15 cellular contexts compared by ENCODE assay signal in the genomic region with DNA sequence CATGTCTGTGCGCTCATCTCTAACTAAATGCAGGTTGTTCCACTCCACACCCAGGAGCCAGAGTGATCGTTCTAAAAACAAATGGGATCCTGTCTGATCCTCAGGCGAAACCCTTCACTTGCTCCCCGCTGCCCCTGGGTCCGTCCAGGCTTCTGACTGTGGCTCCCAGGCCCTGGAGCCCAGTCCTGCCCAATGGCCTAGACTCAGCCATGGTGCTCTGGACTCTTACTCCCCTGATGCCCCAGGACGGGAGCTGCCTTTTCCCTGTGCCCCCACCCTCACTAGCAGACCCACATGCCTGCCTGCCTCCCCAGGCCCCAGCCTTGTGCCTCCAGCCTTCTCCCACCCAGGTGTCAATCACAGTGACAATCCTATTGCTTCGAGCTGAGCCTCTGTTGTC.
DNase-seq lines count a peak whose midpoint lies in the region; ATAC-seq and TF ChIP-seq lines count a peak whose summit lies in the region.
"Had no signal": no experiment of that assay in that cellular context is flagged by ENCODE, and none has a peak within 500 bp of the region (broad histone marks: within the 10 kb centered on the region; RNA-seq: fewer than 3 reads in every experiment).

No MANE protein-coding gene starts in this region.

- H3K36me3 Mint-ChIP-seq in CD14-positive monocyte (no peaks in the 10 kb centered on the region), osteocyte (ENCODE audit: unreplicated experiment) (no peaks in the 10 kb centered on the region), immature natural killer cell (no peaks in the 10 kb centered on the region)
- H3K36me3 Mint-ChIP-seq: CD8-positive, alpha-beta T cell had no signal

- H3K14ac ChIP-seq in mesenchymal stem cell (ENCODE audit: low read length in 2 of 2), result no peak overlapping the region

- no peak overlapping the region for H3K4ac ChIP-seq in mesenchymal stem cell (ENCODE audit: low read depth in 1 of 2, low read length in 2 of 2)

- no peak overlapping the region for H3K4me2 ChIP-seq in mesenchymal stem cell (ENCODE audit: low read length, poor library complexity, severe bottlenecking)

- H3K9ac ChIP-seq in mesenchymal stem cell (ENCODE audit: low read length), result no peak overlapping the region

- H2BK120ac ChIP-seq in mesenchymal stem cell (ENCODE audit: low read depth, low read length), result no peak overlapping the region

- intact Hi-C loops in CD14-positive monocyte (cut with micrococcal nuclease), result no loop called here
- intact Hi-C loops in uterus (cut with DNase I; ENCODE audit: low total_unique reads), result no loop called here

- DNase-seq in CD14-positive monocyte (ENCODE audit: low spot score) (peak; percentile 20), mesenchymal stem cell (no peak), osteocyte (ENCODE audit: extremely low spot score, unreplicated experiment) (no peak), uterus (no peak), NCI-H146 (lab: John Stamatoyannopoulos, UW) (no peak), immature natural killer cell (no peak)
- DNase-seq: ACHN; CD8-positive, alpha-beta T cell; COR-L47; DND-41; GDM1; HCEC 1CT; IMR-90 had no signal

- H3K27ac Mint-ChIP-seq in CD14-positive monocyte, result no peak overlapping the region
- H3K27ac Mint-ChIP-seq in osteocyte (ENCODE audit: unreplicated experiment), result peak overlapping the region; percentile 47
- no peak overlapping the region for H3K27ac Mint-ChIP-seq in immature natural killer cell
- H3K27ac Mint-ChIP-seq: CD8-positive, alpha-beta T cell had no signal

- H3K4me1 Mint-ChIP-seq in CD14-positive monocyte, result no peaks in the 10 kb centered on the region
- H3K4me1 Mint-ChIP-seq in osteocyte (ENCODE audit: unreplicated experiment), result peaks cover 72% of the 10 kb centered on the region
- H3K4me1 Mint-ChIP-seq in immature natural killer cell, result no peaks in the 10 kb centered on the region

- H3K36me3 ChIP-seq in mesenchymal stem cell (ENCODE audit: control insufficient read depth in 1 of 2, insufficient read depth in 2 of 2, low read depth in 1 of 2, low read length in 2 of 2) (no peaks in the 10 kb centered on the region), uterus (no peaks in the 10 kb centered on the region)

- H3K27me3 Mint-ChIP-seq in CD14-positive monocyte (ENCODE audit: low read depth in 3 of 3), result peaks cover 27 to 45% (median 38%) of the 10 kb centered on the region in 3 donors
- no peaks in the 10 kb centered on the region for H3K27me3 Mint-ChIP-seq in osteocyte (ENCODE audit: unreplicated experiment)
- H3K27me3 Mint-ChIP-seq in immature natural killer cell (ENCODE audit: low read depth in 3 of 3), result peaks cover 3 to 12% (median 6%) of the 10 kb centered on the region in 3 donors

- no peak overlapping the region for H4K91ac ChIP-seq in mesenchymal stem cell (ENCODE audit: low read length)

- peak overlapping the region in 1 of 2 experiments; percentile 5 for H3K4me3 ChIP-seq in mesenchymal stem cell (ENCODE audit: insufficient read depth in 1 of 2, low read depth in 1 of 2, low read length in 2 of 2)
- H3K4me3 ChIP-seq in uterus, result no peak overlapping the region

- H4K8ac ChIP-seq in mesenchymal stem cell (ENCODE audit: low read length), result no peak overlapping the region

- no peak overlapping the region for H3K4me3 Mint-ChIP-seq in CD14-positive monocyte
- H3K4me3 Mint-ChIP-seq in osteocyte (ENCODE audit: unreplicated experiment), result no peak overlapping the region
- no peak overlapping the region for H3K4me3 Mint-ChIP-seq in immature natural killer cell
- H3K4me3 Mint-ChIP-seq: CD8-positive, alpha-beta T cell had no signal

- H2BK5ac ChIP-seq in mesenchymal stem cell (ENCODE audit: low read depth, low read length, poor library complexity, severe bottlenecking), result no peak overlapping the region

- no peak overlapping the region for H3K18ac ChIP-seq in mesenchymal stem cell (ENCODE audit: low read depth in 1 of 2, low read length in 2 of 2)

- H3K9me3 Mint-ChIP-seq in CD14-positive monocyte, result peaks cover 0 to 5% (median 0%) of the 10 kb centered on the region in 7 donors
- no peaks in the 10 kb centered on the region for H3K9me3 Mint-ChIP-seq in osteocyte (ENCODE audit: unreplicated experiment)
- H3K9me3 Mint-ChIP-seq in immature natural killer cell, result no peaks in the 10 kb centered on the region
- H3K9me3 Mint-ChIP-seq: CD8-positive, alpha-beta T cell had no signal

- no peak overlapping the region for H2BK12ac ChIP-seq in mesenchymal stem cell (ENCODE audit: low read length in 2 of 2)

- TF ChIP-seq POLR2A in uterus (IDR thresholded peaks at IDR 0.05), result no peak

- H3K27me3 ChIP-seq in mesenchymal stem cell (ENCODE audit: control insufficient read depth in 1 of 2, insufficient read depth in 1 of 2, low read length in 2 of 2) (peaks cover 0 to 55% of the 10 kb centered on the region in 2 experiments), uterus (no peaks in the 10 kb centered on the region)

- H3K9me3 ChIP-seq in mesenchymal stem cell (ENCODE audit: control insufficient read depth, low read length), result no peaks in the 10 kb centered on the region
- H3K9me3 ChIP-seq in uterus, result no peaks in the 10 kb centered on the region

- H3K4me1 ChIP-seq in mesenchymal stem cell (ENCODE audit: control insufficient read depth, insufficient read depth, low read depth, low read length) (peaks cover 14% of the 10 kb centered on the region), uterus (no peaks in the 10 kb centered on the region)

- TF ChIP-seq CTCF in CD14-positive monocyte (IDR thresholded peaks at IDR 0.05) (no peak), osteocyte (IDR thresholded peaks at IDR 0.05) (no peak), uterus (IDR thresholded peaks at IDR 0.05) (no peak)

- 88% methylated on average over 7 of the region's 7 CpGs for WGBS in mesenchymal stem cell

- H3K79me1 ChIP-seq in mesenchymal stem cell (replicated peaks; ENCODE audit: low read length, poor library complexity, severe bottlenecking), result no peaks in the 10 kb centered on the region

- H2AK5ac ChIP-seq in mesenchymal stem cell (ENCODE audit: low read length, severe bottlenecking), result peak overlapping the region; percentile 27

- no peak for ATAC-seq in HG03342 (IDR thresholded peaks at IDR 0.05; ENCODE audit: unreplicated experiment)
- ATAC-seq: CD8-positive, alpha-beta T cell had no signal

- no peak overlapping the region for H2BK15ac ChIP-seq in mesenchymal stem cell (ENCODE audit: low read depth, poor library complexity, severe bottlenecking)

- no peak overlapping the region for H2AFZ ChIP-seq in mesenchymal stem cell (ENCODE audit: low read depth, low read length)

- H3K27ac ChIP-seq in mesenchymal stem cell (ENCODE audit: low read length, poor library complexity, severe bottlenecking) (no peak overlapping the region), uterus (peak overlapping the region; percentile 70 to 86)
- H3K27ac ChIP-seq: C4-2B had no signal

- no peak overlapping the region for H3K23ac ChIP-seq in mesenchymal stem cell (ENCODE audit: low read length in 2 of 2)
